ENCODE assay signal across 13 cellular contexts in genomic region chr13:86877449-86877848, GRCh38.
DNase-seq lines count a peak whose midpoint lies in the region; ATAC-seq and TF ChIP-seq lines count a peak whose summit lies in the region.
"Had no signal": no experiment of that assay in that cellular context is flagged by ENCODE, and none has a peak within 500 bp of the region (broad histone marks: within the 10 kb centered on the region; RNA-seq: fewer than 3 reads in every experiment).

No MANE protein-coding gene starts in this region.

- no peaks in the 10 kb centered on the region for H3K27me3 ChIP-seq in psoas muscle (ENCODE audit: insufficient read depth in 3 of 3, low read length in 2 of 3)
- H3K27me3 ChIP-seq: BLaER1 had no signal

- peak overlapping the region; percentile 23 for H3K27ac Mint-ChIP-seq in mesothelial cell of epicardium
- H3K27ac Mint-ChIP-seq in effector memory CD8-positive, alpha-beta T cell: no peak overlapping the region
- no peak overlapping the region for H3K27ac Mint-ChIP-seq in activated CD8-positive, alpha-beta T cell treated with anti-CD3 and anti-CD28 coated beads, Interleukin-2, amount 10 ng/mL, durations not matched to agents 7 days and 5 days
- H3K27ac Mint-ChIP-seq: CD8-positive, alpha-beta memory T cell had no signal

- no peak overlapping the region for H3K27ac ChIP-seq in psoas muscle
- H3K27ac ChIP-seq: A549, BLaER1 had no signal

- POLR2A ChIA-PET in activated CD8-positive, alpha-beta T cell treated with anti-CD3 and anti-CD28 coated beads, Interleukin-2, amount 10 ng/mL, durations not matched to agents 7 days and 5 days (lab: Charles Lee): no interaction called here

- no peaks in the 10 kb centered on the region for H3K36me3 ChIP-seq in psoas muscle (ENCODE audit: insufficient read depth in 1 of 2, low read depth in 1 of 2)
- H3K36me3 ChIP-seq: BLaER1 had no signal

- peak; percentile 39 for DNase-seq in NCI-H226
- peak; percentile 15 to 37 for DNase-seq in erythroblast (lab: John Stamatoyannopoulos, UW)
- DNase-seq in mesothelial cell of epicardium (ENCODE audit: low spot score in 2 of 2, unreplicated experiment in 2 of 2): no peak
- no peak for DNase-seq in effector memory CD8-positive, alpha-beta T cell
- no peak for DNase-seq in activated CD8-positive, alpha-beta T cell treated with anti-CD3 and anti-CD28 coated beads, Interleukin-2, amount 10 ng/mL, durations not matched to agents 7 days and 5 days
- DNase-seq in psoas muscle: no peak
- DNase-seq: Caco-2; CD8-positive, alpha-beta memory T cell; DND-41; GDM1; HCEC 1CT had no signal

- H3K4me1 ChIP-seq in psoas muscle: no peaks in the 10 kb centered on the region
- H3K4me1 ChIP-seq: A549, Caco-2 had no signal

- peaks cover under 1% of the 10 kb centered on the region for H3K9me3 Mint-ChIP-seq in mesothelial cell of epicardium
- H3K9me3 Mint-ChIP-seq in effector memory CD8-positive, alpha-beta T cell: peaks cover 1 to 4% of the 10 kb centered on the region in 2 donors
- no peaks in the 10 kb centered on the region for H3K9me3 Mint-ChIP-seq in activated CD8-positive, alpha-beta T cell treated with anti-CD3 and anti-CD28 coated beads, Interleukin-2, amount 10 ng/mL, durations not matched to agents 7 days and 5 days (ENCODE audit: insufficient read depth)

- H3K27me3 Mint-ChIP-seq in mesothelial cell of epicardium (ENCODE audit: low read depth): no peaks in the 10 kb centered on the region
- H3K27me3 Mint-ChIP-seq in effector memory CD8-positive, alpha-beta T cell: no peaks in the 10 kb centered on the region
- H3K27me3 Mint-ChIP-seq in activated CD8-positive, alpha-beta T cell treated with anti-CD3 and anti-CD28 coated beads, Interleukin-2, amount 10 ng/mL, durations not matched to agents 7 days and 5 days (ENCODE audit: low read depth): no peaks in the 10 kb centered on the region
- H3K27me3 Mint-ChIP-seq: CD8-positive, alpha-beta memory T cell had no signal

- H3K4me1 Mint-ChIP-seq in mesothelial cell of epicardium: peaks cover 10% of the 10 kb centered on the region
- H3K4me1 Mint-ChIP-seq in effector memory CD8-positive, alpha-beta T cell (ENCODE audit: low read depth in 2 of 2): no peaks in the 10 kb centered on the region
- no peaks in the 10 kb centered on the region for H3K4me1 Mint-ChIP-seq in activated CD8-positive, alpha-beta T cell treated with anti-CD3 and anti-CD28 coated beads, Interleukin-2, amount 10 ng/mL, durations not matched to agents 7 days and 5 days (ENCODE audit: low read depth)
- H3K4me1 Mint-ChIP-seq: CD8-positive, alpha-beta memory T cell had no signal

- H3K9me3 ChIP-seq in psoas muscle: no peaks in the 10 kb centered on the region
- H3K9me3 ChIP-seq: A549, BLaER1, Caco-2 had no signal

- CTCF ChIA-PET in activated CD8-positive, alpha-beta T cell treated with anti-CD3 and anti-CD28 coated beads, Interleukin-2, amount 10 ng/mL, durations not matched to agents 7 days and 5 days (lab: Charles Lee): no interaction called here

- intact Hi-C loops in psoas muscle (cut with DNase I): no loop called here

- ATAC-seq in effector memory CD8-positive, alpha-beta T cell (replicated peaks): no peak
- ATAC-seq in activated CD8-positive, alpha-beta T cell treated with anti-CD3 and anti-CD28 coated beads, Interleukin-2, amount 10 ng/mL, durations not matched to agents 7 days and 5 days: no peak
- ATAC-seq in psoas muscle: no peak
- ATAC-seq: A549 had no signal

- no peak for TF ChIP-seq CTCF in mesothelial cell of epicardium (IDR thresholded peaks at IDR 0.05; ENCODE audit: unreplicated experiment)
- TF ChIP-seq CTCF in psoas muscle (IDR thresholded peaks at IDR 0.05): no peak

- no peak for TF ChIP-seq POLR2A in erythroblast (IDR thresholded peaks at IDR 0.05; ENCODE audit: low read length)

- H3K4me3 Mint-ChIP-seq in mesothelial cell of epicardium: no peak overlapping the region
- no peak overlapping the region for H3K4me3 Mint-ChIP-seq in effector memory CD8-positive, alpha-beta T cell
- no peak overlapping the region for H3K4me3 Mint-ChIP-seq in activated CD8-positive, alpha-beta T cell treated with anti-CD3 and anti-CD28 coated beads, Interleukin-2, amount 10 ng/mL, durations not matched to agents 7 days and 5 days
- H3K4me3 Mint-ChIP-seq: CD8-positive, alpha-beta memory T cell had no signal

- 68 to 77% (median 73%) methylated on average over 1 of the region's 1 CpG for WGBS in psoas muscle, 3 donors

- H3K36me3 Mint-ChIP-seq in mesothelial cell of epicardium: no peaks in the 10 kb centered on the region
- no peaks in the 10 kb centered on the region for H3K36me3 Mint-ChIP-seq in effector memory CD8-positive, alpha-beta T cell (ENCODE audit: insufficient read depth)
- no peaks in the 10 kb centered on the region for H3K36me3 Mint-ChIP-seq in activated CD8-positive, alpha-beta T cell treated with anti-CD3 and anti-CD28 coated beads, Interleukin-2, amount 10 ng/mL, durations not matched to agents 7 days and 5 days (ENCODE audit: low read depth)
- H3K36me3 Mint-ChIP-seq: CD8-positive, alpha-beta memory T cell had no signal

- no peak overlapping the region for H3K4me3 ChIP-seq in psoas muscle
- H3K4me3 ChIP-seq: A549, BLaER1 had no signal

Comparison
In these comparisons a context has a peak if more than half of its experiments do, and no peak if none do; other contexts are left out.
1. DNase-seq: peak in NCI-H226 (single experiment) and erythroblast (2 of 2); none in mesothelial cell of epicardium (0 of 2), effector memory CD8-positive, alpha-beta T cell (0 of 3), activated CD8-positive, alpha-beta T cell treated with anti-CD3 and anti-CD28 coated beads, Interleukin-2, amount 10 ng/mL, durations not matched to agents 7 days and 5 days (single experiment) and psoas muscle (0 of 2).